In genomic region chr20:4151342-4151741, GRCh38 we compare ENCODE assay signal across 1 cellular context.
TF ChIP-seq lines count a peak whose summit lies in the region.

No MANE protein-coding gene starts in this region.

TF ChIP-seq in A549, 52 proteins besides CTCF, POLR2A, EP300 and RAD21:
- 0 out of 5 replicates have a peak, but pooled peaks of 1 of the 2 experiments have one; percentile 5 for TF ChIP-seq JUN (IDR thresholded peaks at IDR 0.05)
- no peak for TF ChIP-seq EHMT2 (IDR thresholded peaks at IDR 0.05; ENCODE audit: low read depth)
